8 cellular contexts compared by ENCODE assay signal in genomic region chr16:21820028-21820907, GRCh38. TPM values are rescaled to one million over a fixed set of nuclear protein-coding genes. Genes with fewer than 3 reads are reported as not detected.
A peak's percentile ranks its signal among the peaks of the same experiment; 100 is the strongest.
DNase-seq lines count a peak whose midpoint lies in the region; ATAC-seq and TF ChIP-seq lines count a peak whose summit lies in the region.
"Not testable (repeated sequence)": the region's sequence is repeated elsewhere in the genome, so short reads cannot be mapped to it uniquely, and the experiment has no call there.

No MANE protein-coding gene starts in this region.

- H3K27ac ChIP-seq in A673 (ENCODE audit: low read depth, low read length, poor library complexity, severe bottlenecking) (peak overlapping the region; percentile 74), skin epidermis (peak overlapping the region; percentile 59 to 91 (median 79))

- ATAC-seq in GM18868 (IDR thresholded peaks at IDR 0.05; ENCODE audit: unreplicated experiment) (peak; percentile 96), HG03103 (IDR thresholded peaks at IDR 0.05; ENCODE audit: low read depth, unreplicated experiment) (peak; percentile 83)

- CTCF ChIA-PET in A673 (lab: Charles Lee): interaction anchor here (0.6 kb wide), 1 partner anchor 367 kb away, joined by 13 read pairs; no protein-coding TSS in a partner anchor

- intact Hi-C loops in A673 (cut with micrococcal nuclease; ENCODE audit: unreplicated experiment): loop anchor here (10.0 kb wide), 1 partner anchor 365 kb away; no protein-coding TSS in a partner anchor

- H3K4me3 ChIP-seq in A673 (ENCODE audit: low read depth, low read length, poor library complexity, severe bottlenecking): peak overlapping the region; percentile 61
- H3K4me3 ChIP-seq in cardiac fibroblast (replicated peaks in 1 of 2; ENCODE audit: low read depth in 2 of 2, low read length in 2 of 2): peak overlapping the region; percentile 57
- peak overlapping the region; percentile 39 to 61 (median 47) for H3K4me3 ChIP-seq in skin epidermis

- POLR2A ChIA-PET in A673 (lab: Charles Lee; ENCODE audit: low non-redundant PET): not testable (repeated sequence)

- H3K4me1 ChIP-seq in A673 (ENCODE audit: insufficient read depth, low read length, poor library complexity, severe bottlenecking): not testable (repeated sequence)

- not testable (repeated sequence) for TF ChIP-seq CTCF in A673 (conservative IDR thresholded peaks at IDR 0.05; ENCODE audit: low read depth, low read length); cardiac fibroblast (IDR thresholded peaks at IDR 0.05; ENCODE audit: low read depth, low read length)

- not testable (repeated sequence) for H3K9me3 ChIP-seq in A673 (ENCODE audit: low read depth, low read length, poor library complexity, severe bottlenecking)

- not testable (repeated sequence) for H3K36me3 ChIP-seq in A673 (ENCODE audit: insufficient read depth, low read length, poor library complexity, severe bottlenecking)

- H3K27me3 ChIP-seq in A673 (replicated peaks; ENCODE audit: insufficient read depth, low read depth, low read length, poor library complexity): not testable (repeated sequence)

- DNase-seq in A673 (ENCODE audit: low spot score) (peak; percentile 90), NCI-H2171 treated with DMSO at 0.1 percent for 48 hours (lab: John Stamatoyannopoulos, UW) (peak; percentile 86), cardiac fibroblast (ENCODE audit: low read depth in 2 of 2) (peak; percentile 74 to 87), iris pigment epithelial cell (ENCODE audit: low read depth) (peak; percentile 69)
- peak; percentile 23 to 43 (median 36) for DNase-seq in activated CD4-positive, CD25-positive, alpha-beta regulatory T cell (lab: John Stamatoyannopoulos, UW)

- TSS peak; percentile 97 for BruUV-seq in A673 (replicated peaks; lab: Mats Ljungman, UMichigan)

RNA-seq across cellular contexts. Expression of gene NPIPB4, which starts 37.3 kb away (rescaled TPM):
- total RNA-seq in A673 (2021): 159 and 163 TPM in 2 replicates

Comparison
In these comparisons a context has a peak if more than half of its experiments do, and no peak if none do; other contexts are left out.
1. Peak in every context shown above with its lines: DNase-seq, ATAC-seq, H3K4me3 ChIP-seq and H3K27ac ChIP-seq.
2. DNase-seq: peak in every context shown above with its lines; median percentile 90 in A673; 86 in NCI-H2171 treated with DMSO at 0.1 percent for 48 hours; 80 in cardiac fibroblast; 69 in iris pigment epithelial cell; 36 in activated CD4-positive, CD25-positive, alpha-beta regulatory T cell.